In the genomic region with DNA sequence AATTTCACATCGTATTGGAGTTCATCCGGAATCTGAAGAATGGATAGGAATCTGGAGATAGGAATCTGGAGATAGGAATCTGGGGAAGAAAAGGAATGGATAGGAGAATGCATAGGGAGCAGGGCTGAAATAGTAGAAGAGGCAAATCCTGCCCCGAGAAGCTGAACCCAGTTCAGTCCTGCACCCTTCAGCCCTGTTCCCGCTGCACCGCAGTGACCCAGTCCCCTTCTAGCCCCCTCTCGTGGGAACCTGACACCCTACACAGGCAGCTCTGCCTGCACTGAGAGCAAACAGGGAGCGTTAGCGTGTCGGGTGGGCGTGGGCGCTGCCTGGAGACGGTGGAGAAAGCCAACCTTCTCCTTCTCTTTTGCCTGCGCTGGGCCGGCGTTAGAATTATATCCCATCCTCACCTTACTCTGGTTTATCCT, we compare ENCODE assay signal across 8 cellular contexts. TPM values are rescaled to one million over a fixed set of nuclear protein-coding genes. Genes with fewer than 3 reads are reported as not detected.
A peak's percentile ranks its signal among the peaks of the same experiment; 100 is the strongest.
DNase-seq lines count a peak whose midpoint lies in the region; ATAC-seq and TF ChIP-seq lines count a peak whose summit lies in the region.
"Had no signal": no experiment of that assay in that cellular context is flagged by ENCODE, and none has a peak within 500 bp of the region (broad histone marks: within the 10 kb centered on the region; RNA-seq: fewer than 3 reads in every experiment).

No MANE protein-coding gene starts in this region.

- no peak overlapping the region for H3K27ac ChIP-seq in endodermal cell (ENCODE audit: low read depth, low read length)
- no peak overlapping the region for H3K27ac ChIP-seq in rectal smooth muscle tissue (ENCODE audit: low read depth, low read length)

- H3K4me1 ChIP-seq in endodermal cell (ENCODE audit: control insufficient read depth, insufficient read depth, low read length) (peaks cover 13% of the 10 kb centered on the region), rectal smooth muscle tissue (ENCODE audit: control insufficient read depth, insufficient read depth, low read length) (no peaks in the 10 kb centered on the region)

- peaks cover 5% of the 10 kb centered on the region for H3K4me1 Mint-ChIP-seq in endodermal cell
- H3K4me1 Mint-ChIP-seq: activated CD4-positive, alpha-beta T cell treated with anti-CD3 and anti-CD28 coated beads, Interleukin-2, amount 10 ng/mL, durations not matched to agents 24 days and 14 days had no signal

- ATAC-seq in GM21526 (IDR thresholded peaks at IDR 0.05; ENCODE audit: low FRiP score, unreplicated experiment), result no peak

- H3K4me3 ChIP-seq in endodermal cell (ENCODE audit: low read length) (peak overlapping the region; percentile 97), rectal smooth muscle tissue (ENCODE audit: low read length) (peak overlapping the region; percentile 63)

- WGBS in endodermal cell (ENCODE audit: insufficient coverage in 1 of 2, insufficient read length in 1 of 2), 2 experiments, result 4 to 17% methylated on average over 10 to 15 of the region's 15 CpGs

- H3K36me3 Mint-ChIP-seq in endodermal cell (ENCODE audit: low read depth), result no peaks in the 10 kb centered on the region

- H3K9ac ChIP-seq in endodermal cell (ENCODE audit: extremely low read depth, low read length, poor library complexity, severe bottlenecking), result peak overlapping the region; percentile 36
- no peak overlapping the region for H3K9ac ChIP-seq in rectal smooth muscle tissue (ENCODE audit: low read length)

- peak; percentile 36 for TF ChIP-seq CTCF in endodermal cell (conservative IDR thresholded peaks at IDR 0.05)

- peak; percentile 19 for DNase-seq in NCI-H1105 (lab: John Stamatoyannopoulos, UW)
- no peak for DNase-seq in endodermal cell
- no peak for DNase-seq in NCI-H510A (lab: John Stamatoyannopoulos, UW)
- DNase-seq in HK-2 (ENCODE audit: unreplicated experiment), result no peak

- H3K9me3 Mint-ChIP-seq in endodermal cell, result no peaks in the 10 kb centered on the region
- H3K9me3 Mint-ChIP-seq: activated CD4-positive, alpha-beta T cell treated with anti-CD3 and anti-CD28 coated beads, Interleukin-2, amount 10 ng/mL, durations not matched to agents 24 days and 14 days had no signal

- no peaks in the 10 kb centered on the region for H3K9me3 ChIP-seq in endodermal cell (ENCODE audit: control insufficient read depth, low read length)

- peaks cover 1% of the 10 kb centered on the region for H3K27me3 Mint-ChIP-seq in endodermal cell (ENCODE audit: insufficient read depth)

- no peak overlapping the region for H3K4me3 Mint-ChIP-seq in endodermal cell

- H3K36me3 ChIP-seq in endodermal cell (ENCODE audit: control insufficient read depth, insufficient read depth, low read length), result peaks cover 28% of the 10 kb centered on the region
- no peaks in the 10 kb centered on the region for H3K36me3 ChIP-seq in rectal smooth muscle tissue (ENCODE audit: control insufficient read depth, insufficient read depth, low read length)

- H3K27me3 ChIP-seq in endodermal cell (ENCODE audit: control insufficient read depth, insufficient read depth, low read length, poor library complexity, severe bottlenecking) (peaks cover 6% of the 10 kb centered on the region), rectal smooth muscle tissue (ENCODE audit: control insufficient read depth, insufficient read depth, low read length) (peaks cover 17% of the 10 kb centered on the region)

- H3K27ac Mint-ChIP-seq in endodermal cell, result peak overlapping the region; percentile 54
- H3K27ac Mint-ChIP-seq: activated CD4-positive, alpha-beta T cell treated with anti-CD3 and anti-CD28 coated beads, Interleukin-2, amount 10 ng/mL, durations not matched to agents 24 days and 14 days had no signal

RNA-seq across cellular contexts. Expression of a gene that starts 1.1 kb away (rescaled TPM):
- total RNA-seq in endodermal cell, result 100 to 1,000 TPM; 433 to 467 TPM
- polyA plus RNA-seq in endodermal cell (2013, experiment 1 of 2), result 67.8 TPM
- polyA plus RNA-seq in endodermal cell (2013, experiment 2 of 2), result 76.4 TPM
- total RNA-seq: activated CD4-positive, alpha-beta T cell treated with anti-CD3 and anti-CD28 coated beads, Interleukin-2, amount 10 ng/mL, durations not matched to agents 24 days and 14 days; ureter had no signal

RNA-seq across cellular contexts. Expression of a gene that starts 19.7 kb away (rescaled TPM):
- 1 to 10 TPM; 1.7 to 4.3 TPM for total RNA-seq in endodermal cell
- polyA plus RNA-seq in endodermal cell (2013, experiment 1 of 2), result 2.5 TPM
- polyA plus RNA-seq in endodermal cell (2013, experiment 2 of 2), result 1.9 TPM
- total RNA-seq: activated CD4-positive, alpha-beta T cell treated with anti-CD3 and anti-CD28 coated beads, Interleukin-2, amount 10 ng/mL, durations not matched to agents 24 days and 14 days had no signal

RNA-seq across cellular contexts. Expression of a gene that starts 24.1 kb away (rescaled TPM):
- 10 to 100 TPM; 45.3 to 50.6 TPM for total RNA-seq in endodermal cell
- 27.8 TPM for polyA plus RNA-seq in endodermal cell (2013, experiment 1 of 2)
- 22.6 TPM for polyA plus RNA-seq in endodermal cell (2013, experiment 2 of 2)

RNA-seq across cellular contexts. Expression of a gene that starts 53.2 kb away (rescaled TPM):
- total RNA-seq in endodermal cell, result not detected
- not detected for polyA plus RNA-seq in endodermal cell (2013, experiment 1 of 2)
- not detected for polyA plus RNA-seq in endodermal cell (2013, experiment 2 of 2)
- total RNA-seq: activated CD4-positive, alpha-beta T cell treated with anti-CD3 and anti-CD28 coated beads, Interleukin-2, amount 10 ng/mL, durations not matched to agents 24 days and 14 days; ureter had no signal

RNA-seq across cellular contexts. Expression of a gene that starts 59.6 kb away (rescaled TPM):
- not detected for total RNA-seq in endodermal cell
- not detected for polyA plus RNA-seq in endodermal cell (2013, experiment 1 of 2)
- polyA plus RNA-seq in endodermal cell (2013, experiment 2 of 2), result not detected
- total RNA-seq: activated CD4-positive, alpha-beta T cell treated with anti-CD3 and anti-CD28 coated beads, Interleukin-2, amount 10 ng/mL, durations not matched to agents 24 days and 14 days; ureter had no signal
